Comparison of ENCODE assay signal across 37 cellular contexts in the genomic region with DNA sequence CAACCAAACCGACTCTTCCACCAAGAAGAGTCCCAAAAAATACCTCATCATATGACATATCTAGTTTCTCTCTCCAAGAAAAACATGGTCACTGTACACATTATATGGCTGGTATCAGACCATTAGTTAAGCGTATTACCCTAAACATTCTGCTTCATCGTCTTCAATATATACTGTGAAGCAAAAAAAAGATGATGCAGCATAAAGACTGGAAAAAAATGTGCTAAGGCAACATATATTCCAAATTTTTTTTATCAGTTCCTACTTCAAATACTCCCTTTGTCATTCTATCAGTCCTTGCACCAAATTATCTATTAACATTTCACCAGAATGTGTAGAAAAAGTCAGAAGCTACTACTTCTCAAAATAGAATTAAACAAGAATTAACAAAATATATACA. TPM values are rescaled to one million over a fixed set of nuclear protein-coding genes. Genes with fewer than 3 reads are reported as not detected.
"Had no signal": no experiment of that assay in that cellular context is flagged by ENCODE, and none has a peak within 500 bp of the region (broad histone marks: within the 10 kb centered on the region; RNA-seq: fewer than 3 reads in every experiment).

No MANE protein-coding gene starts in this region.

- H3K9me3 ChIP-seq: MG63 had no signal

- DNase-seq: Kasumi-1, MG63, MM.1S, NCI-H1048, NCI-H1092, NCI-H1092 treated with DMSO at 0.1 percent for 48 hours, NCI-H1105, NCI-H1105 treated with DMSO at 0.1 percent for 48 hours, NCI-H1417, NCI-H1417 treated with DMSO at 0.1 percent for 48 hours, NCI-H1436, NCI-H1436 treated with DMSO at 0.1 percent for 48 hours, NCI-H146, NCI-H1694, NCI-H1694 treated with DMSO at 0.1 percent for 48 hours, NCI-H187, NCI-H187 treated with DMSO at 0.1 percent for 48 hours, NCI-H1930, NCI-H2029, NCI-H2029 treated with DMSO at 0.1 percent for 48 hours, NCI-H2081, NCI-H2081 treated with DMSO at 0.1 percent for 48 hours, NCI-H2107, NCI-H2171, NCI-H2171 treated with DMSO at 0.1 percent for 48 hours, NCI-H2227 treated with DMSO at 0.1 percent for 48 hours, NCI-H226, NCI-H345, NCI-H446, NCI-H446 treated with DMSO at 0.1 percent for 48 hours, NCI-H510A, NCI-H510A treated with DMSO at 0.1 percent for 48 hours, NCI-H524, NCI-H524 treated with DMSO at 0.1 percent for 48 hours had no signal

- H3K36me3 ChIP-seq: MG63 had no signal

- H3K4me3 ChIP-seq: MG63 had no signal

- H3K27me3 ChIP-seq: MG63 had no signal

RNA-seq across cellular contexts. Expression of gene CFAP52, which starts 43.7 kb away (rescaled TPM):
- total RNA-seq: LHCN-M2, M059J, MCF 10A had no signal
